10 cellular contexts compared by ENCODE assay signal in the genomic region with DNA sequence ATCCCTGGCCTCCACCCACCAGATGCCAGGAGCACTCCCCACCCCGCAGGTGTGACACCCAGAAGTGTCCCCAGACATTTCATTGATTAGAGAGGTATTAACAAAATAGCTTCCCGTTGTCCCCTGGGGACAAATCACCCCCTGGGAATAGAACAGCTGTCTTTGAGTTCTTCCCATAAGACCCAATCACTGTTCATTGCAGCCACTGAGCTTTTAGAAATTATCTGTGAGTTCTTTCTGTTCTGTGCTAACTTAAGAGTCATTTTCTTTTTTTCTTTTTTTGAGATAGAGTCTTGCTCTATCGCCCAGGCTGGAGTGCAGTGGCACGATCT. TPM values are rescaled to one million over a fixed set of nuclear protein-coding genes. Genes with fewer than 3 reads are reported as not detected.
DNase-seq lines count a peak whose midpoint lies in the region; ATAC-seq and TF ChIP-seq lines count a peak whose summit lies in the region.
"Had no signal": no experiment of that assay in that cellular context is flagged by ENCODE, and none has a peak within 500 bp of the region (broad histone marks: within the 10 kb centered on the region; RNA-seq: fewer than 3 reads in every experiment).

No MANE protein-coding gene starts in this region.

- H3K4me1 ChIP-seq in naive thymus-derived CD4-positive, alpha-beta T cell (ENCODE audit: control insufficient read depth in 2 of 2, insufficient read depth in 2 of 2, low read length in 2 of 2): peaks cover 0 to 8% of the 10 kb centered on the region in 2 donors
- H3K4me1 ChIP-seq in upper lobe of left lung: peaks cover 21 to 63% (median 39%) of the 10 kb centered on the region in 4 donors
- H3K4me1 ChIP-seq: neural progenitor cell had no signal

- H3K27ac ChIP-seq in naive thymus-derived CD4-positive, alpha-beta T cell (ENCODE audit: low read depth, low read length): no peak overlapping the region
- peak overlapping the region; percentile 63 to 88 (median 80) for H3K27ac ChIP-seq in upper lobe of left lung
- H3K27ac ChIP-seq: neural progenitor cell had no signal

- CTCF ChIA-PET in naive thymus-derived CD4-positive, alpha-beta T cell (lab: Charles Lee): interaction anchor here (0.6 kb wide), 2 partner anchors 301 to 746 kb away, joined by 3 to 4 read pairs; no protein-coding TSS in a partner anchor

- WGBS in upper lobe of left lung, 2 donors: 88 to 91% methylated on average over 4 of the region's 4 CpGs

- no peak overlapping the region for H3K4me3 ChIP-seq in naive thymus-derived CD4-positive, alpha-beta T cell (ENCODE audit: low read length)
- H3K4me3 ChIP-seq in upper lobe of left lung: no peak overlapping the region
- H3K4me3 ChIP-seq: neural progenitor cell had no signal

- H3K36me3 ChIP-seq in naive thymus-derived CD4-positive, alpha-beta T cell (ENCODE audit: control insufficient read depth in 2 of 3, insufficient read depth in 3 of 3, low read length in 3 of 3): peaks cover 5 to 65% (median 8%) of the 10 kb centered on the region in 3 experiments
- H3K36me3 ChIP-seq in upper lobe of left lung: peaks cover 0 to 30% (median 9%) of the 10 kb centered on the region in 4 donors
- H3K36me3 ChIP-seq: neural progenitor cell had no signal

- no peak for DNase-seq in activated naive CD8-positive, alpha-beta T cell treated with anti-CD3 and anti-CD28 coated beads for 36 hours
- DNase-seq in activated naive CD8-positive, alpha-beta T cell treated with anti-CD3 and anti-CD28 coated beads, Interleukin-2, amount 50 U/mL, for 24 hours: no peak
- DNase-seq in central memory CD8-positive, alpha-beta T cell (ENCODE audit: low spot score in 2 of 2): no peak
- no peak for DNase-seq in naive thymus-derived CD4-positive, alpha-beta T cell
- DNase-seq in upper lobe of left lung: no peak
- DNase-seq in H4 (ENCODE audit: low spot score): no peak
- DNase-seq: SHP77 treated with DMSO at 0.1 percent for 48 hours had no signal

- POLR2A ChIA-PET in naive thymus-derived CD4-positive, alpha-beta T cell (lab: Charles Lee): no interaction called here

- no peaks in the 10 kb centered on the region for H3K27me3 Mint-ChIP-seq in activated naive CD8-positive, alpha-beta T cell treated with anti-CD3 and anti-CD28 coated beads for 36 hours
- H3K27me3 Mint-ChIP-seq in activated naive CD8-positive, alpha-beta T cell treated with anti-CD3 and anti-CD28 coated beads, Interleukin-2, amount 50 U/mL, for 24 hours: no peaks in the 10 kb centered on the region
- no peaks in the 10 kb centered on the region for H3K27me3 Mint-ChIP-seq in central memory CD8-positive, alpha-beta T cell
- H3K27me3 Mint-ChIP-seq in naive thymus-derived CD4-positive, alpha-beta T cell: no peaks in the 10 kb centered on the region

- TF ChIP-seq EP300 in upper lobe of left lung (IDR thresholded peaks at IDR 0.05): no peak

- peak overlapping the region; percentile 42 for H3K27ac Mint-ChIP-seq in activated naive CD8-positive, alpha-beta T cell treated with anti-CD3 and anti-CD28 coated beads for 36 hours
- no peak overlapping the region for H3K27ac Mint-ChIP-seq in activated naive CD8-positive, alpha-beta T cell treated with anti-CD3 and anti-CD28 coated beads, Interleukin-2, amount 50 U/mL, for 24 hours
- H3K27ac Mint-ChIP-seq in central memory CD8-positive, alpha-beta T cell (ENCODE audit: low read depth): peak overlapping the region; percentile 41
- peak overlapping the region in 5 of 9 donors; percentile 16 to 58 (median 48) for H3K27ac Mint-ChIP-seq in naive thymus-derived CD4-positive, alpha-beta T cell

- no peak overlapping the region for H3K4me3 Mint-ChIP-seq in activated naive CD8-positive, alpha-beta T cell treated with anti-CD3 and anti-CD28 coated beads for 36 hours
- H3K4me3 Mint-ChIP-seq in activated naive CD8-positive, alpha-beta T cell treated with anti-CD3 and anti-CD28 coated beads, Interleukin-2, amount 50 U/mL, for 24 hours: no peak overlapping the region
- no peak overlapping the region for H3K4me3 Mint-ChIP-seq in central memory CD8-positive, alpha-beta T cell
- H3K4me3 Mint-ChIP-seq in naive thymus-derived CD4-positive, alpha-beta T cell: no peak overlapping the region
- H3K4me3 Mint-ChIP-seq: neural progenitor cell had no signal

- TF ChIP-seq POLR2A in upper lobe of left lung (IDR thresholded peaks at IDR 0.05): no peak

- H3K27me3 ChIP-seq in naive thymus-derived CD4-positive, alpha-beta T cell (ENCODE audit: control insufficient read depth in 2 of 2, insufficient read depth in 2 of 2, low read length in 2 of 2): no peaks in the 10 kb centered on the region
- H3K27me3 ChIP-seq in upper lobe of left lung: no peaks in the 10 kb centered on the region
- H3K27me3 ChIP-seq: neural progenitor cell had no signal

- intact Hi-C loops in naive thymus-derived CD4-positive, alpha-beta T cell (cut with micrococcal nuclease): loop anchor here in 1 of 2 donors (2.0 kb wide), 1 partner anchor 16 kb away; no protein-coding TSS in a partner anchor

- H3K9me3 ChIP-seq in naive thymus-derived CD4-positive, alpha-beta T cell (ENCODE audit: control insufficient read depth in 2 of 3, low read length in 3 of 3): no peaks in the 10 kb centered on the region
- no peaks in the 10 kb centered on the region for H3K9me3 ChIP-seq in upper lobe of left lung

- peaks cover 31% of the 10 kb centered on the region for H3K4me1 Mint-ChIP-seq in activated naive CD8-positive, alpha-beta T cell treated with anti-CD3 and anti-CD28 coated beads for 36 hours
- peaks cover 49% of the 10 kb centered on the region for H3K4me1 Mint-ChIP-seq in activated naive CD8-positive, alpha-beta T cell treated with anti-CD3 and anti-CD28 coated beads, Interleukin-2, amount 50 U/mL, for 24 hours
- H3K4me1 Mint-ChIP-seq in central memory CD8-positive, alpha-beta T cell: peaks cover 55% of the 10 kb centered on the region
- peaks cover 21 to 54% (median 31%) of the 10 kb centered on the region in 7 donors for H3K4me1 Mint-ChIP-seq in naive thymus-derived CD4-positive, alpha-beta T cell

- TF ChIP-seq CTCF in upper lobe of left lung (IDR thresholded peaks at IDR 0.05): no peak

- peaks cover 16% of the 10 kb centered on the region for H3K36me3 Mint-ChIP-seq in activated naive CD8-positive, alpha-beta T cell treated with anti-CD3 and anti-CD28 coated beads for 36 hours
- peaks cover 19% of the 10 kb centered on the region for H3K36me3 Mint-ChIP-seq in activated naive CD8-positive, alpha-beta T cell treated with anti-CD3 and anti-CD28 coated beads, Interleukin-2, amount 50 U/mL, for 24 hours (ENCODE audit: low read depth)
- H3K36me3 Mint-ChIP-seq in central memory CD8-positive, alpha-beta T cell (ENCODE audit: insufficient read depth): peaks cover 44% of the 10 kb centered on the region
- H3K36me3 Mint-ChIP-seq in naive thymus-derived CD4-positive, alpha-beta T cell: peaks cover 0 to 29% (median 10%) of the 10 kb centered on the region in 5 donors

- no peak for ATAC-seq in activated naive CD8-positive, alpha-beta T cell treated with anti-CD3 and anti-CD28 coated beads, Interleukin-2, amount 50 U/mL, for 24 hours
- no peak for ATAC-seq in central memory CD8-positive, alpha-beta T cell (replicated peaks; ENCODE audit: extremely low read depth, poor library complexity, severe bottlenecking)
- ATAC-seq in naive thymus-derived CD4-positive, alpha-beta T cell: no peak
- no peak for ATAC-seq in upper lobe of left lung (ENCODE audit: low FRiP score in 2 of 2)
- no peak for ATAC-seq in HG03460 (IDR thresholded peaks at IDR 0.05; ENCODE audit: unreplicated experiment)
- no peak for ATAC-seq in GM21360 (IDR thresholded peaks at IDR 0.05; ENCODE audit: unreplicated experiment)

- H3K9me3 Mint-ChIP-seq in activated naive CD8-positive, alpha-beta T cell treated with anti-CD3 and anti-CD28 coated beads for 36 hours: no peaks in the 10 kb centered on the region
- no peaks in the 10 kb centered on the region for H3K9me3 Mint-ChIP-seq in activated naive CD8-positive, alpha-beta T cell treated with anti-CD3 and anti-CD28 coated beads, Interleukin-2, amount 50 U/mL, for 24 hours
- H3K9me3 Mint-ChIP-seq in central memory CD8-positive, alpha-beta T cell: no peaks in the 10 kb centered on the region
- H3K9me3 Mint-ChIP-seq in naive thymus-derived CD4-positive, alpha-beta T cell: no peaks in the 10 kb centered on the region

RNA-seq across cellular contexts. Expression of a gene that starts 32.8 kb away (rescaled TPM):
- 10 to 100 TPM; 84.3 to 86.9 TPM for total RNA-seq in activated naive CD8-positive, alpha-beta T cell treated with anti-CD3 and anti-CD28 coated beads for 36 hours
- total RNA-seq in naive thymus-derived CD4-positive, alpha-beta T cell: 100 to 1,000 TPM; 154 to 297 (median 205) TPM
- 10 to 100 TPM in 1 of 2 donors, 1 to 10 TPM in 1; 5.6 to 26.2 TPM for polyA plus RNA-seq in naive thymus-derived CD4-positive, alpha-beta T cell
- total RNA-seq in upper lobe of left lung: 100 to 1,000 TPM in 4 of 6 donors, 10 to 100 TPM in 2; 72.3 to 408 (median 146) TPM
- total RNA-seq in H4 (2014; rRNA removed; shearing (Covaris generic)): 15.1 and 21.0 TPM in 2 replicates

RNA-seq across cellular contexts. Expression of a gene that starts 33.2 kb away (rescaled TPM):
- 10 to 100 TPM; 43.1 to 46.0 TPM for total RNA-seq in activated naive CD8-positive, alpha-beta T cell treated with anti-CD3 and anti-CD28 coated beads for 36 hours
- 10 to 100 TPM; 16.7 to 31.5 (median 19.3) TPM for total RNA-seq in naive thymus-derived CD4-positive, alpha-beta T cell
- 10 to 100 TPM in 1 of 2 donors, 1 to 10 TPM in 1; 9.4 to 11.5 TPM for polyA plus RNA-seq in naive thymus-derived CD4-positive, alpha-beta T cell
- 10 to 100 TPM in 2 of 6 donors, 1 to 10 TPM in 4; 4.9 to 21.0 (median 8.7) TPM for total RNA-seq in upper lobe of left lung
- 10.6 and 22.8 TPM in 2 replicates for total RNA-seq in H4 (2014; rRNA removed; shearing (Covaris generic))
